16 cellular contexts compared by ENCODE assay signal in genomic region chr16:87064731-87065720, GRCh38.
DNase-seq lines count a peak whose midpoint lies in the region; FAIRE-seq and TF ChIP-seq lines count a peak whose summit lies in the region.
"Had no signal": no experiment of that assay in that cellular context is flagged by ENCODE, and none has a peak within 500 bp of the region (broad histone marks: within the 10 kb centered on the region; RNA-seq: fewer than 3 reads in every experiment).

No MANE protein-coding gene starts in this region.

- peak; percentile 88 for FAIRE-seq in endothelial cell of umbilical vein (lab: Jason Lieb, UNC)

- peak overlapping the region; percentile 93 for H3K9ac ChIP-seq in endothelial cell of umbilical vein (replicated peaks; ENCODE audit: extremely low read depth, insufficient read depth, low read length)

- H3K27me3 ChIP-seq in endothelial cell of umbilical vein (ENCODE audit: control insufficient read depth in 2 of 2, insufficient read depth in 2 of 2, low read length in 2 of 2) (no peaks in the 10 kb centered on the region), sigmoid colon (peaks cover 0 to 96% (median 41%) of the 10 kb centered on the region in 3 donors), ovary (no peaks in the 10 kb centered on the region)

- TSS peak; percentile 91 for BruUV-seq in endothelial cell of umbilical vein (replicated peaks; lab: Mats Ljungman, UMichigan)

- DNase-seq in GM20000 (ENCODE audit: low spot score) (peak; percentile 42), OCI-M1 (lab: John Stamatoyannopoulos, UW) (peak; percentile 3), endothelial cell of umbilical vein (ENCODE audit: low read depth, low spot score) (peak; percentile 83), sigmoid colon (peak; percentile 46), ovary (no peak), NCI-H1092 (lab: John Stamatoyannopoulos, UW) (no peak), LoVo (ENCODE audit: low spot score) (no peak), NCI-H510A (lab: John Stamatoyannopoulos, UW) (no peak)
- DNase-seq: activated CD4-positive, alpha-beta T cell treated with anti-CD3 and anti-CD28 coated beads for 4 hours; activated naive CD8-positive, alpha-beta T cell treated with anti-CD3 and anti-CD28 coated beads, Interleukin-2, amount 50 U/mL, for 24 hours; esophagus squamous epithelium; IMR-90; NCI-H1694 treated with DMSO at 0.1 percent for 48 hours; NCI-H774; stomach had no signal

- TF ChIP-seq POLR2A in endothelial cell of umbilical vein (IDR thresholded peaks at IDR 0.05; ENCODE audit: low read depth, low read length): peak; percentile 19
- no peak for TF ChIP-seq POLR2A in sigmoid colon (IDR thresholded peaks at IDR 0.05)
- no peak for TF ChIP-seq POLR2A in ovary (IDR thresholded peaks at IDR 0.05)

- no peak for TF ChIP-seq EP300 in sigmoid colon (IDR thresholded peaks at IDR 0.05)
- no peak for TF ChIP-seq EP300 in ovary (IDR thresholded peaks at IDR 0.05)

- H4K20me1 ChIP-seq in endothelial cell of umbilical vein (replicated peaks; ENCODE audit: control insufficient read depth, extremely low read depth, insufficient read depth, low read length): no peaks in the 10 kb centered on the region

- WGBS in sigmoid colon, 2 donors: 49 to 52% methylated on average over 24 of the region's 24 CpGs
- 76 to 82% (median 79%) methylated on average over 24 of the region's 24 CpGs for WGBS in ovary, 3 donors

- peak overlapping the region; percentile 80 for H2AFZ ChIP-seq in endothelial cell of umbilical vein (ENCODE audit: low read depth, low read length)

- TF ChIP-seq CTCF in GM20000 (IDR thresholded peaks at IDR 0.05; ENCODE audit: extremely low read depth, missing control alignments): no peak
- no peak for TF ChIP-seq CTCF in endothelial cell of umbilical vein (IDR thresholded peaks at IDR 0.05; ENCODE audit: extremely low read depth in 1 of 2, insufficient read depth in 1 of 2, low read depth in 1 of 2, low read length in 2 of 2)
- no peak for TF ChIP-seq CTCF in sigmoid colon (IDR thresholded peaks at IDR 0.05)
- no peak for TF ChIP-seq CTCF in ovary (IDR thresholded peaks at IDR 0.05)

- dilution Hi-C loops in endothelial cell of umbilical vein (cut with MboI; ENCODE audit: extremely low pct_ligation_motif_present, low sequenced_read_pairs): no loop called here

- H3K27ac ChIP-seq in endothelial cell of umbilical vein (ENCODE audit: insufficient read depth, low read depth, low read length): peak overlapping the region; percentile 92
- H3K27ac ChIP-seq in sigmoid colon: no peak overlapping the region
- H3K27ac ChIP-seq in ovary: no peak overlapping the region
- H3K27ac ChIP-seq: esophagus squamous epithelium, stomach had no signal

- no peaks in the 10 kb centered on the region for H3K9me1 ChIP-seq in endothelial cell of umbilical vein (replicated peaks; ENCODE audit: control insufficient read depth, extremely low read depth, insufficient read depth, low read length)

- CTCF ChIA-PET in endothelial cell of umbilical vein (lab: Charles Lee): interaction anchor here (0.6 to 2.2 kb wide), 7 partner anchors 12 to 548 kb away, joined by 3 to 21 read pairs (median 3); no protein-coding TSS in a partner anchor

- H3K4me1 ChIP-seq in endothelial cell of umbilical vein (ENCODE audit: control insufficient read depth, extremely low read depth, insufficient read depth, low read length): peaks cover 46% of the 10 kb centered on the region
- H3K4me1 ChIP-seq in sigmoid colon: no peaks in the 10 kb centered on the region
- no peaks in the 10 kb centered on the region for H3K4me1 ChIP-seq in ovary (ENCODE audit: insufficient read depth)

- peaks cover 21% of the 10 kb centered on the region for H3K79me2 ChIP-seq in endothelial cell of umbilical vein (ENCODE audit: control insufficient read depth, insufficient read depth, low read length)

- H3K36me3 ChIP-seq in endothelial cell of umbilical vein (ENCODE audit: control insufficient read depth in 2 of 2, extremely low read depth in 1 of 2, insufficient read depth in 2 of 2, low read length in 2 of 2) (no peaks in the 10 kb centered on the region), sigmoid colon (no peaks in the 10 kb centered on the region), ovary (no peaks in the 10 kb centered on the region)
- H3K36me3 ChIP-seq: esophagus squamous epithelium, heart right ventricle, stomach had no signal

- H3K4me3 ChIP-seq in endothelial cell of umbilical vein (replicated peaks in 1 of 3; ENCODE audit: insufficient read depth in 1 of 3, low read depth in 1 of 3, low read length in 3 of 3) (peak overlapping the region; percentile 43 to 93 (median 60)), sigmoid colon (no peak overlapping the region), ovary (no peak overlapping the region)
- H3K4me3 ChIP-seq: esophagus squamous epithelium, stomach had no signal

- POLR2A ChIA-PET in endothelial cell of umbilical vein (lab: Charles Lee): no interaction called here

- H3K4me2 ChIP-seq in endothelial cell of umbilical vein (ENCODE audit: insufficient read depth, low read length): peak overlapping the region; percentile 94

- H3K9me3 ChIP-seq in endothelial cell of umbilical vein (replicated peaks; ENCODE audit: control insufficient read depth, insufficient read depth, low read length): no peaks in the 10 kb centered on the region
- H3K9me3 ChIP-seq in sigmoid colon: no peaks in the 10 kb centered on the region
- H3K9me3 ChIP-seq in ovary: no peaks in the 10 kb centered on the region
- H3K9me3 ChIP-seq: esophagus squamous epithelium, heart right ventricle, stomach had no signal

- intact Hi-C loops in endothelial cell of umbilical vein (cut with micrococcal nuclease): loop anchor here (1.0 to 10.0 kb wide), 7 partner anchors 12 to 383 kb away; partner anchors contain the start of gene FBXO31
- intact Hi-C loops in sigmoid colon (cut with DNase I): loop anchor here (10.0 kb wide), 1 partner anchor 210 kb away; no protein-coding TSS in a partner anchor
- intact Hi-C loops in ovary (cut with DNase I): loop anchor here in 3 of 4 donors (5.0 to 10.0 kb wide), 2 partner anchors 210 to 498 kb away; partner anchors contain the start of gene FOXC2 (in 2 of the 3)

TF ChIP-seq in endothelial cell of umbilical vein, 7 proteins besides CTCF, POLR2A, EP300 and RAD21:
- TF ChIP-seq, protein P1, sequence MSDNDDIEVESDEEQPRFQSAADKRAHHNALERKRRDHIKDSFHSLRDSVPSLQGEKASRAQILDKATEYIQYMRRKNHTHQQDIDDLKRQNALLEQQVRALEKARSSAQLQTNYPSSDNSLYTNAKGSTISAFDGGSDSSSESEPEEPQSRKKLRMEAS (IDR thresholded peaks at IDR 0.05; ENCODE audit: insufficient read depth, insufficient read length): no peak
- TF ChIP-seq POLR2AphosphoS5 (IDR thresholded peaks at IDR 0.05; ENCODE audit: insufficient read depth, low read depth, low read length) (peak; percentile 28), MYC (IDR thresholded peaks at IDR 0.05; ENCODE audit: low read depth, low read length) (no peak)

Comparison
In these comparisons a context has a peak if more than half of its experiments do, and no peak if none do; other contexts are left out.
1. DNase-seq: peak in GM20000 (single experiment), OCI-M1 (single experiment), endothelial cell of umbilical vein (single experiment) and sigmoid colon (single experiment); none in ovary (0 of 5), NCI-H1092 (single experiment), LoVo (single experiment) and NCI-H510A (single experiment).
2. H3K4me3 ChIP-seq: peak in endothelial cell of umbilical vein (3 of 3); none in sigmoid colon (0 of 4) and ovary (single experiment).